In the genomic region with DNA sequence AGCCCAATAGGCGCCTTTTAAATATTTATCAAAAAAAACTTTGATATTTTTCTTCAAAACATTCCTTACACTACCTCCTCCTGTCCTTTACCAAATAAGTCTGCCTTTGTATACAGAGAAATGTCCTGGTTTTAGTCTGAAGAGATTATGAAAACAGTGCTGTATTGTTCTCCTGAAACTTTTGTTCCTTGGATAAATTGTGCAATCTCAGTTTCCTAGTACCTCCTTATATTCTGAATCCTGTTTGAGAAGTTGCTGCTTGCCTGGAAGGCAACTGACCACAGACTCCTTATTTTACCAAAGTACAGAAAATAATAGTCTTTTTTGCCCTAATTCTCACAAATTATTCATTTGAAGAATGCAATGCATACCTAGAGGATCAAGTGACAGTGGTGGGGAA, we compare ENCODE assay signal across 26 cellular contexts.
"Had no signal": no experiment of that assay in that cellular context is flagged by ENCODE, and none has a peak within 500 bp of the region (broad histone marks: within the 10 kb centered on the region; RNA-seq: fewer than 3 reads in every experiment).

No MANE protein-coding gene starts in this region.

- H3K27ac Mint-ChIP-seq: activated CD4-positive, alpha-beta T cell treated with anti-CD3 and anti-CD28 coated beads, Interleukin-2, amount 10 ng/mL, durations not matched to agents 7 days and 5 days; activated CD8-positive, alpha-beta T cell treated with anti-CD3 and anti-CD28 coated beads for 36 hours; activated naive CD4-positive, alpha-beta T cell treated with anti-CD3 and anti-CD28 coated beads for 36 hours; activated naive CD4-positive, alpha-beta T cell treated with anti-CD3 and anti-CD28 coated beads, Interleukin-2, amount 50 U/mL, for 24 hours; activated naive CD8-positive, alpha-beta T cell treated with anti-CD3 and anti-CD28 coated beads for 36 hours; activated naive CD8-positive, alpha-beta T cell treated with anti-CD3 and anti-CD28 coated beads, Interleukin-2, amount 50 U/mL, for 24 hours; activated T-helper 17 cell treated with anti-CD3 and anti-CD28 coated beads, Interleukin-2, amount 50 U/mL, for 72 hours; WTC11 had no signal

- H3K36me3 Mint-ChIP-seq: activated naive CD4-positive, alpha-beta T cell treated with anti-CD3 and anti-CD28 coated beads, Interleukin-2, amount 50 U/mL, for 24 hours had no signal

- H3K4me3 Mint-ChIP-seq: activated CD4-positive, alpha-beta T cell treated with anti-CD3 and anti-CD28 coated beads, Interleukin-2, amount 10 ng/mL, durations not matched to agents 7 days and 5 days; activated CD8-positive, alpha-beta T cell treated with anti-CD3 and anti-CD28 coated beads for 36 hours; activated naive CD4-positive, alpha-beta T cell treated with anti-CD3 and anti-CD28 coated beads for 36 hours; activated naive CD4-positive, alpha-beta T cell treated with anti-CD3 and anti-CD28 coated beads, Interleukin-2, amount 50 U/mL, for 24 hours; activated naive CD8-positive, alpha-beta T cell treated with anti-CD3 and anti-CD28 coated beads for 36 hours; activated naive CD8-positive, alpha-beta T cell treated with anti-CD3 and anti-CD28 coated beads, Interleukin-2, amount 50 U/mL, for 24 hours; activated T-cell treated with anti-CD3 and anti-CD28 coated beads, Interleukin-2, amount 50 U/mL, for 4 hours; activated T-helper 17 cell treated with anti-CD3 and anti-CD28 coated beads, Interleukin-2, amount 50 U/mL, for 72 hours; WTC11 had no signal

- H3K4me1 Mint-ChIP-seq: activated CD4-positive, alpha-beta T cell treated with anti-CD3 and anti-CD28 coated beads, Interleukin-2, amount 10 ng/mL, durations not matched to agents 7 days and 5 days; activated naive CD4-positive, alpha-beta T cell treated with anti-CD3 and anti-CD28 coated beads, Interleukin-2, amount 50 U/mL, for 24 hours; activated naive CD8-positive, alpha-beta T cell treated with anti-CD3 and anti-CD28 coated beads for 36 hours; activated naive CD8-positive, alpha-beta T cell treated with anti-CD3 and anti-CD28 coated beads, Interleukin-2, amount 50 U/mL, for 24 hours; activated T-helper 17 cell treated with anti-CD3 and anti-CD28 coated beads, Interleukin-2, amount 50 U/mL, for 72 hours had no signal

- DNase-seq: activated CD4-positive, alpha-beta T cell treated with anti-CD3 and anti-CD28 coated beads for 1 hour; activated CD4-positive, alpha-beta T cell treated with anti-CD3 and anti-CD28 coated beads for 4 hours; activated CD4-positive, alpha-beta T cell treated with anti-CD3 and anti-CD28 coated beads, Interleukin-2, amount 10 ng/mL, durations not matched to agents 7 days and 5 days; activated CD4-positive, alpha-beta T cell treated with anti-CD3 and anti-CD28 coated beads, Interleukin-2, amount 50 U/mL, for 4 hours; activated CD8-positive, alpha-beta memory T cell treated with anti-CD3 and anti-CD28 coated beads for 24 hours; activated CD8-positive, alpha-beta T cell treated with anti-CD3 and anti-CD28 coated beads for 36 hours; activated effector memory CD4-positive, alpha-beta T cell treated with Interleukin-2 at 50 U/mL for 16 hours; activated gamma-delta T cell treated with Interleukin-2 at 50 U/mL for 16 hours; activated naive CD4-positive, alpha-beta T cell treated with anti-CD3 and anti-CD28 coated beads for 36 hours; activated naive CD8-positive, alpha-beta T cell treated with anti-CD3 and anti-CD28 coated beads for 36 hours; activated naive CD8-positive, alpha-beta T cell treated with anti-CD3 and anti-CD28 coated beads, Interleukin-2, amount 50 U/mL, for 24 hours; activated T-cell treated with anti-CD3 and anti-CD28 coated beads, Interleukin-2, amount 50 U/mL, for 4 hours; adrenal gland; amygdala; aorta; body of pancreas; central memory CD4-positive, alpha-beta T cell; cerebellar nuclear complex; colonic mucosa; effector CD8-positive, alpha-beta T cell; esophagus squamous epithelium; foreskin fibroblast; T-helper 2 cell had no signal

- H3K27me3 Mint-ChIP-seq: activated CD4-positive, alpha-beta T cell treated with anti-CD3 and anti-CD28 coated beads, Interleukin-2, amount 10 ng/mL, durations not matched to agents 7 days and 5 days; activated CD8-positive, alpha-beta T cell treated with anti-CD3 and anti-CD28 coated beads for 36 hours; activated naive CD4-positive, alpha-beta T cell treated with anti-CD3 and anti-CD28 coated beads, Interleukin-2, amount 50 U/mL, for 24 hours; activated naive CD8-positive, alpha-beta T cell treated with anti-CD3 and anti-CD28 coated beads for 36 hours; activated naive CD8-positive, alpha-beta T cell treated with anti-CD3 and anti-CD28 coated beads, Interleukin-2, amount 50 U/mL, for 24 hours; activated T-helper 17 cell treated with anti-CD3 and anti-CD28 coated beads, Interleukin-2, amount 50 U/mL, for 72 hours had no signal
